In genomic region chr7:821688-822087, GRCh38 we compare ENCODE assay signal across 10 cellular contexts. TPM values are rescaled to one million over a fixed set of nuclear protein-coding genes. Genes with fewer than 3 reads are reported as not detected.
DNase-seq lines count a peak whose midpoint lies in the region; ATAC-seq and TF ChIP-seq lines count a peak whose summit lies in the region.
"Had no signal": no experiment of that assay in that cellular context is flagged by ENCODE, and none has a peak within 500 bp of the region (broad histone marks: within the 10 kb centered on the region; RNA-seq: fewer than 3 reads in every experiment).

No MANE protein-coding gene starts in this region.

- H3K27me3 Mint-ChIP-seq in endothelial cell (ENCODE audit: unreplicated experiment), result peaks cover 8% of the 10 kb centered on the region
- H3K27me3 Mint-ChIP-seq in stimulated activated memory B cell treated with anti-CD40 and anti-IgM and Interleukin-4, amounts not matched to agents 10 μg/mL and 1 μg/mL and 100 μg/mL, for 72 hours, result no peaks in the 10 kb centered on the region
- H3K27me3 Mint-ChIP-seq in naive thymus-derived CD8-positive, alpha-beta T cell, result peaks cover 0 to 1% (median 0%) of the 10 kb centered on the region in 5 donors

- no peaks in the 10 kb centered on the region for H3K9me3 Mint-ChIP-seq in endothelial cell (ENCODE audit: unreplicated experiment)
- no peaks in the 10 kb centered on the region for H3K9me3 Mint-ChIP-seq in stimulated activated memory B cell treated with anti-CD40 and anti-IgM and Interleukin-4, amounts not matched to agents 10 μg/mL and 1 μg/mL and 100 μg/mL, for 72 hours
- no peaks in the 10 kb centered on the region for H3K9me3 Mint-ChIP-seq in naive thymus-derived CD8-positive, alpha-beta T cell

- POLR2A ChIA-PET in naive thymus-derived CD8-positive, alpha-beta T cell (lab: Charles Lee), result no interaction called here

- ATAC-seq in left lobe of liver (peak; percentile 72), GM18520 (IDR thresholded peaks at IDR 0.05; ENCODE audit: unreplicated experiment) (no peak)
- no peak for ATAC-seq in stimulated activated memory B cell treated with anti-CD40 and anti-IgM and Interleukin-4, amounts not matched to agents 10 μg/mL and 1 μg/mL and 100 μg/mL, for 72 hours
- no peak for ATAC-seq in naive thymus-derived CD8-positive, alpha-beta T cell
- ATAC-seq: Panc1 had no signal

- H3K36me3 Mint-ChIP-seq in endothelial cell (ENCODE audit: low read depth, unreplicated experiment), result peaks cover 26% of the 10 kb centered on the region
- peaks cover 39% of the 10 kb centered on the region for H3K36me3 Mint-ChIP-seq in stimulated activated memory B cell treated with anti-CD40 and anti-IgM and Interleukin-4, amounts not matched to agents 10 μg/mL and 1 μg/mL and 100 μg/mL, for 72 hours
- H3K36me3 Mint-ChIP-seq in naive thymus-derived CD8-positive, alpha-beta T cell, result peaks cover 0 to 36% (median 2%) of the 10 kb centered on the region in 3 donors

- H3K4me1 Mint-ChIP-seq in endothelial cell (ENCODE audit: unreplicated experiment), result peaks cover 53% of the 10 kb centered on the region
- peaks cover 78% of the 10 kb centered on the region for H3K4me1 Mint-ChIP-seq in stimulated activated memory B cell treated with anti-CD40 and anti-IgM and Interleukin-4, amounts not matched to agents 10 μg/mL and 1 μg/mL and 100 μg/mL, for 72 hours
- peaks cover 40 to 77% (median 67%) of the 10 kb centered on the region in 4 donors for H3K4me1 Mint-ChIP-seq in naive thymus-derived CD8-positive, alpha-beta T cell

- DNase-seq in NCI-H1694 treated with DMSO at 0.1 percent for 48 hours (lab: John Stamatoyannopoulos, UW) (peak; percentile 32), endothelial cell (ENCODE audit: low spot score) (no peak), left lobe of liver (ENCODE audit: low spot score) (no peak), NOMO-1 treated with dmso at 0.1 percent for 144 hours (lab: John Stamatoyannopoulos, UW; ENCODE audit: unreplicated experiment) (no peak)
- no peak for DNase-seq in naive thymus-derived CD8-positive, alpha-beta T cell
- DNase-seq: activated naive CD4-positive, alpha-beta T cell treated with anti-CD3 and anti-CD28 coated beads, Interleukin-2, amount 50 U/mL, for 16 hours; NCI-H345 had no signal

- no peak overlapping the region for H3K4me3 Mint-ChIP-seq in endothelial cell (ENCODE audit: unreplicated experiment)
- no peak overlapping the region for H3K4me3 Mint-ChIP-seq in stimulated activated memory B cell treated with anti-CD40 and anti-IgM and Interleukin-4, amounts not matched to agents 10 μg/mL and 1 μg/mL and 100 μg/mL, for 72 hours
- no peak overlapping the region for H3K4me3 Mint-ChIP-seq in naive thymus-derived CD8-positive, alpha-beta T cell

- TF ChIP-seq CTCF in endothelial cell (IDR thresholded peaks at IDR 0.05; ENCODE audit: unreplicated experiment), result no peak

- peak overlapping the region; percentile 8 for H3K27ac Mint-ChIP-seq in endothelial cell (ENCODE audit: unreplicated experiment)
- H3K27ac Mint-ChIP-seq in stimulated activated memory B cell treated with anti-CD40 and anti-IgM and Interleukin-4, amounts not matched to agents 10 μg/mL and 1 μg/mL and 100 μg/mL, for 72 hours, result peak overlapping the region; percentile 10
- peak overlapping the region in 1 of 10 donors; percentile 19 for H3K27ac Mint-ChIP-seq in naive thymus-derived CD8-positive, alpha-beta T cell

RNA-seq across cellular contexts. Expression of gene SUN1, which starts 10.6 kb away (rescaled TPM):
- 150 TPM for total RNA-seq in endothelial cell (ENCODE audit: unreplicated experiment)
- total RNA-seq in left lobe of liver, result 41.5 TPM
- total RNA-seq in naive thymus-derived CD8-positive, alpha-beta T cell, result 100 to 1,000 TPM; 194 to 198 TPM
- polyA plus RNA-seq in naive thymus-derived CD8-positive, alpha-beta T cell, result 10 to 100 TPM; 26.1 to 37.5 (median 27.9) TPM

RNA-seq across cellular contexts. Expression of gene GET4, which starts 54.7 kb away (rescaled TPM):
- total RNA-seq in endothelial cell (ENCODE audit: unreplicated experiment), result 61.3 TPM
- total RNA-seq in left lobe of liver, result 38.2 TPM
- total RNA-seq in naive thymus-derived CD8-positive, alpha-beta T cell, result 10 to 100 TPM; 61.4 to 64.1 TPM
- polyA plus RNA-seq in naive thymus-derived CD8-positive, alpha-beta T cell, result 10 to 100 TPM; 23.0 to 34.6 (median 23.6) TPM
